In genomic region chr15:70466305-70466704, GRCh38 we compare ENCODE assay signal across 13 cellular contexts.
DNase-seq lines count a peak whose midpoint lies in the region; TF ChIP-seq lines count a peak whose summit lies in the region.
"Had no signal": no experiment of that assay in that cellular context is flagged by ENCODE, and none has a peak within 500 bp of the region (broad histone marks: within the 10 kb centered on the region; RNA-seq: fewer than 3 reads in every experiment).

No MANE protein-coding gene starts in this region.

- no CpG with 5 or more reads among the region's 3 CpGs for WGBS in trophoblast cell (ENCODE audit: extremely low coverage, insufficient coverage, insufficient read length)

- H3K4me1 ChIP-seq in Loucy (ENCODE audit: insufficient read depth, low read length, poor library complexity, severe bottlenecking) (peaks cover 31% of the 10 kb centered on the region), OCI-LY3 (ENCODE audit: low read length) (peaks cover 87% of the 10 kb centered on the region), trophoblast cell (ENCODE audit: control insufficient read depth in 1 of 2, insufficient read depth in 2 of 2, low read length in 2 of 2) (peaks cover 23 to 39% of the 10 kb centered on the region in 2 experiments)
- H3K4me1 ChIP-seq: body of pancreas had no signal

- H3K9me3 ChIP-seq in Loucy (ENCODE audit: insufficient read depth, low read depth, low read length) (no peaks in the 10 kb centered on the region), OCI-LY3 (ENCODE audit: insufficient read depth, low read length) (no peaks in the 10 kb centered on the region), trophoblast cell (ENCODE audit: insufficient read depth, low read depth, low read length) (no peaks in the 10 kb centered on the region)
- H3K9me3 ChIP-seq: body of pancreas, upper lobe of left lung had no signal

- H2BK120ac ChIP-seq in trophoblast cell (ENCODE audit: insufficient read depth, low read length, poor library complexity), result no peak overlapping the region

- peak overlapping the region; percentile 39 for H3K9ac ChIP-seq in Loucy (ENCODE audit: low read depth, low read length, poor library complexity, severe bottlenecking)
- H3K9ac ChIP-seq in OCI-LY3 (ENCODE audit: low read length), result peak overlapping the region; percentile 5; the same call in 1 of the 2 replicates
- no peak overlapping the region for H3K9ac ChIP-seq in trophoblast cell (ENCODE audit: low read length)

- no peaks in the 10 kb centered on the region for H3K79me1 ChIP-seq in trophoblast cell (ENCODE audit: low read length)

- H3F3A ChIP-seq in Loucy (ENCODE audit: low read depth), result no peaks in the 10 kb centered on the region

- H3K23ac ChIP-seq in trophoblast cell (ENCODE audit: low read length), result no peak overlapping the region

- H2BK5ac ChIP-seq in trophoblast cell (ENCODE audit: low read depth, low read length, poor library complexity), result no peak overlapping the region

- H4K12ac ChIP-seq in trophoblast cell (ENCODE audit: low read depth, low read length), result no peak overlapping the region

- DNase-seq in NCI-H2196 (lab: John Stamatoyannopoulos, UW; ENCODE audit: unreplicated experiment), result peak; percentile 24
- DNase-seq in NCI-H2196 treated with DMSO at 0.1 percent for 48 hours (lab: John Stamatoyannopoulos, UW; ENCODE audit: unreplicated experiment), result no peak
- DNase-seq in trophoblast cell, result no peak
- no peak for DNase-seq in activated CD4-positive, alpha-beta T cell treated with anti-CD3 and anti-CD28 coated beads, Interleukin-2, amount 50 U/mL, for 1 hour
- no peak for DNase-seq in DMS114 treated with DMSO at 0.1 percent for 48 hours (lab: John Stamatoyannopoulos, UW; ENCODE audit: unreplicated experiment)
- no peak for DNase-seq in activated naive CD4-positive, alpha-beta T cell treated with Interleukin-2 at 50 U/mL for 16 hours
- DNase-seq: activated gamma-delta T cell, cerebellar nuclear complex, T-helper 17 cell had no signal

- H2AK5ac ChIP-seq in trophoblast cell (ENCODE audit: low read length), result no peak overlapping the region

- H3K4me3 ChIP-seq in Loucy (ENCODE audit: low read length, poor library complexity, severe bottlenecking), result no peak overlapping the region
- H3K4me3 ChIP-seq in OCI-LY3 (ENCODE audit: low read length), result no peak overlapping the region
- H3K4me3 ChIP-seq in trophoblast cell (ENCODE audit: low read depth, low read length), result no peak overlapping the region
- H3K4me3 ChIP-seq: body of pancreas, upper lobe of left lung had no signal

- peak overlapping the region; percentile 31 for H4K8ac ChIP-seq in trophoblast cell (ENCODE audit: low read depth, low read length)

- H3K36me3 ChIP-seq in Loucy (ENCODE audit: insufficient read depth, low read length) (no peaks in the 10 kb centered on the region), OCI-LY3 (replicated peaks; ENCODE audit: low read depth, low read length) (no peaks in the 10 kb centered on the region), trophoblast cell (ENCODE audit: control insufficient read depth in 1 of 2, insufficient read depth in 2 of 2, low read length in 2 of 2) (no peaks in the 10 kb centered on the region)
- H3K36me3 ChIP-seq: upper lobe of left lung had no signal

- H3K18ac ChIP-seq in trophoblast cell (ENCODE audit: low read length), result no peak overlapping the region

- no peak for TF ChIP-seq CTCF in Loucy (conservative IDR thresholded peaks at IDR 0.05; ENCODE audit: low read length)
- TF ChIP-seq CTCF in OCI-LY3 (IDR thresholded peaks at IDR 0.05; ENCODE audit: low read depth, low read length), result no peak

- no peak overlapping the region for H2AFZ ChIP-seq in Loucy (ENCODE audit: low read length)
- no peak overlapping the region for H2AFZ ChIP-seq in OCI-LY3 (ENCODE audit: low read depth, low read length)
- H2AFZ ChIP-seq in trophoblast cell (ENCODE audit: insufficient read depth, low read length, poor library complexity), result no peak overlapping the region

- no peaks in the 10 kb centered on the region for H3K9me2 ChIP-seq in Loucy (replicated peaks; ENCODE audit: low read depth, low read length)

- H4K20me1 ChIP-seq in Loucy (ENCODE audit: insufficient read depth, low read length, poor library complexity, severe bottlenecking), result no peaks in the 10 kb centered on the region
- H4K20me1 ChIP-seq in OCI-LY3 (ENCODE audit: insufficient read depth, low read length), result no peaks in the 10 kb centered on the region

- H3K79me2 ChIP-seq in Loucy (ENCODE audit: insufficient read depth, low read length) (no peaks in the 10 kb centered on the region), OCI-LY3 (ENCODE audit: low read length) (no peaks in the 10 kb centered on the region), trophoblast cell (ENCODE audit: control insufficient read depth, insufficient read depth, low read length, poor library complexity) (no peaks in the 10 kb centered on the region)

- H3K27me3 ChIP-seq in Loucy (ENCODE audit: insufficient read depth, low read length, poor library complexity, severe bottlenecking) (no peaks in the 10 kb centered on the region), OCI-LY3 (ENCODE audit: low read depth, low read length) (peaks cover 16% of the 10 kb centered on the region; the same call in 1 of the 2 replicates), trophoblast cell (ENCODE audit: insufficient read depth, low read length) (no peaks in the 10 kb centered on the region)
- H3K27me3 ChIP-seq: body of pancreas, upper lobe of left lung had no signal

- no peak overlapping the region for H3K4ac ChIP-seq in trophoblast cell (ENCODE audit: low read depth, low read length)

- peak overlapping the region; percentile 48 for H4K91ac ChIP-seq in trophoblast cell (ENCODE audit: low read depth, low read length)

- no peak overlapping the region for H2BK12ac ChIP-seq in trophoblast cell (ENCODE audit: low read length)

- no peak overlapping the region for H3K14ac ChIP-seq in trophoblast cell (ENCODE audit: low read length)

- peak overlapping the region; percentile 6 for H3K4me2 ChIP-seq in Loucy (ENCODE audit: low read depth, low read length, poor library complexity, severe bottlenecking)
- no peak overlapping the region for H3K4me2 ChIP-seq in OCI-LY3 (ENCODE audit: low read length)
- H3K4me2 ChIP-seq in trophoblast cell (ENCODE audit: low read length), result no peak overlapping the region

- H3K27ac ChIP-seq in OCI-LY3 (ENCODE audit: low read length), result no peak overlapping the region
- H3K27ac ChIP-seq in trophoblast cell (ENCODE audit: low read depth, low read length), result no peak overlapping the region
- H3K27ac ChIP-seq: body of pancreas, upper lobe of left lung had no signal
